In the genomic region with DNA sequence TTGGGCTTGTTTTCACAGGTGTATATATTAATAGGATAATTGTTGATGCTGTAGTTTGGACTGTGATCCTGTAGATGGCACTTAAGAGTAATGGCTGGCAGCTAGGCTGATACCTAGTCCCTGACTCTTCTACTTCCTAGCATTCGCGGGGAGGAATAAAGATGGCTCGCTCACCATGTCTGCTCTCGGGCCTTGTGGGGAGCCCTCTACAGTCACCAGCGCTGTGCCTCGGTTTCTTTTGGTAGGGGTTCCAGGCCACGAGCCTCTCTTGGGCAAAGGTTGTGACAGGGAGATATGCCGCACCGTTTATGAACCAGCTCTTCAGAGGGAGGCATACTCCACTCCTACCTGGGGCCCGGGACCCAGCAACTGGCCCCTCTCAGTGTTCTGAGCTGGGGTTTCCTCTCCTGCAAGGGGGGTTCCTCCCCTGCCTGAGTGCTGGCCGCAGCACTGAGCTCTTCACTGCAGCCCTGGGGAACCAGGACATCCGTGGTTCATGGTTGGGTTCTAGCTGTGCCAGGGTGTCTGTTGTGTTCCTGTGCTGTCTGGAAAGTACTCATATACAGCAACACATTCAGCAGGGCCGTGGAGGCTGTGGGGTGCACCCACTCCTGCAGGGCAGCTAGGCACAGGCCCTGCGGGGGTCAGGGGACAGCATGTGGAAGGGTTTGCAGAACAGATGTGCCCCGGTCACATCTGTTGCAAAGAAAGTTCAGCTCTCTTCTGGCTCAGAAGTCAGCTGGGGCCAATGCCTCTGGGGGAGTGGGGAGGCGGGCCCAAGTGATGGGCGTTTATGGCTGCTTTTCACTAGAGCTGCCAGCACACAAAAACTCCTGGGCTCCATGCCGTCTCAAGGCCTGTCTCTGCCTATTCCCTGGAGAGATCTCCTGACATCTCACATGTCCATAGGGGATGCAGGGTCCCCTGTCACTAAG, we compare ENCODE assay signal across 7 cellular contexts.
DNase-seq lines count a peak whose midpoint lies in the region; ATAC-seq, FAIRE-seq and TF ChIP-seq lines count a peak whose summit lies in the region.

No MANE protein-coding gene starts in this region.

- peak; percentile 56 for TF ChIP-seq CTCF in HepG2 (CRISPR knock-in tag; IDR thresholded peaks at IDR 0.05)

- peak overlapping the region; percentile 38 to 58 (median 44); a peak in 5 of 6 replicates for H3K4me3 ChIP-seq in HepG2 (replicated peaks in 1 of 3; ENCODE audit: insufficient read depth in 1 of 3, low read depth in 2 of 3, low read length in 3 of 3)

- no TSS peak for BruUV-seq in HepG2 (replicated peaks; lab: Mats Ljungman, UMichigan)

- TF ChIP-seq EP300 in HepG2 (IDR thresholded peaks at IDR 0.05; ENCODE audit: low read depth in 2 of 2, low read length in 2 of 2): no peak
- no peak for TF ChIP-seq EP300 in HepG2 (CRISPR knock-in tag; IDR thresholded peaks at IDR 0.05; ENCODE audit: borderline replicate concordance)

- no peaks in the 10 kb centered on the region for H4K20me1 ChIP-seq in HepG2 (ENCODE audit: insufficient read depth, low read length)

- intact Hi-C loops in HepG2 (cut with micrococcal nuclease; ENCODE audit: unreplicated experiment): loop anchor here (2.0 kb wide), 1 partner anchor 16 kb away; no protein-coding TSS in a partner anchor

- in situ Hi-C loops in HepG2 (cut with HindIII; ENCODE audit: extremely low pct_ligation_motif_present, low pct_unique_long_range_greater_than_20kb): no loop called here

- peak overlapping the region; percentile 74 for H3K4me2 ChIP-seq in HepG2 (ENCODE audit: low read depth, low read length)

- ATAC-seq in GM18511 (IDR thresholded peaks at IDR 0.05; ENCODE audit: unreplicated experiment): peak; percentile 76
- peak; percentile 80 for ATAC-seq in HG02798 (IDR thresholded peaks at IDR 0.05; ENCODE audit: poor library complexity, unreplicated experiment)
- ATAC-seq in HepG2: peak; percentile 98
- ATAC-seq in HG02588 (IDR thresholded peaks at IDR 0.05; ENCODE audit: unreplicated experiment): no peak

- no peak overlapping the region for H3K9ac ChIP-seq in HepG2 (ENCODE audit: insufficient read depth, low read depth, low read length)

- DNase-seq in OCI-M1 (lab: John Stamatoyannopoulos, UW) (peak; percentile 33), HepG2 (ENCODE audit: low spot score) (peak; percentile 28), NCI-H345 treated with DMSO at 0.1 percent for 48 hours (lab: John Stamatoyannopoulos, UW; ENCODE audit: unreplicated experiment) (no peak), mesenteric fat pad (ENCODE audit: low spot score) (no peak)

- no peaks in the 10 kb centered on the region for H3K36me3 ChIP-seq in HepG2 (replicated peaks in 1 of 2; ENCODE audit: control insufficient read depth in 1 of 2, insufficient read depth in 2 of 2, low read length in 2 of 2)

- H3K27ac ChIP-seq in HepG2 (ENCODE audit: extremely low read length, insufficient read depth, low read length): no peak overlapping the region

- FAIRE-seq in HepG2 (lab: Jason Lieb, UNC): no peak

- POLR2A ChIA-PET in HepG2 (lab: Yijun Ruan, JAX): no interaction called here

- TF ChIP-seq RAD21 in HepG2 (CRISPR knock-in tag; IDR thresholded peaks at IDR 0.05): no peak

- H3K9me3 ChIP-seq in HepG2 (ENCODE audit: low read length): no peaks in the 10 kb centered on the region

- H2AFZ ChIP-seq in HepG2 (ENCODE audit: low read length): peak overlapping the region; percentile 60

- no peak for TF ChIP-seq POLR2A in HepG2 (IDR thresholded peaks at IDR 0.05; ENCODE audit: insufficient read depth in 1 of 2, low read depth in 2 of 2, low read length in 2 of 2)

- CTCF ChIA-PET in HepG2 (lab: Yijun Ruan, JAX; ENCODE audit: low intra/inter-chr PET ratio, low total read pairs): interaction anchor here (1.5 to 1.7 kb wide), 2 partner anchors 14 to 17 kb away, joined by 3 to 8 read pairs; no protein-coding TSS in a partner anchor

- WGBS in HepG2 (ENCODE audit: low lambda C conversion rate): 33% methylated on average over 3 of the region's 18 CpGs

- H3K27me3 ChIP-seq in HepG2 (ENCODE audit: control insufficient read depth in 1 of 2, insufficient read depth in 2 of 2, low read length in 2 of 2): no peaks in the 10 kb centered on the region

- no peaks in the 10 kb centered on the region for H3K79me2 ChIP-seq in HepG2 (ENCODE audit: insufficient read depth, low read length)

- 0 out of 2 replicates have a peak, but pooled peaks cover 5% of the 10 kb centered on the region for H3K4me1 ChIP-seq in HepG2 (ENCODE audit: insufficient read depth, low read length)

TF ChIP-seq in HepG2, 621 proteins besides CTCF, POLR2A, EP300 and RAD21 (continues in another document):
- TF ChIP-seq NFKBIZ (CRISPR knock-in tag; IDR thresholded peaks at IDR 0.05) (no peak), BRCA1 (CRISPR knock-in tag; IDR thresholded peaks at IDR 0.05) (no peak), ZSCAN9 (CRISPR knock-in tag; IDR thresholded peaks at IDR 0.05; ENCODE audit: borderline replicate concordance) (no peak), SMAD3 (CRISPR knock-in tag; IDR thresholded peaks at IDR 0.05) (0 out of 2 replicates have a peak, but pooled peaks have one; percentile 27), ZNF83 (CRISPR knock-in tag; IDR thresholded peaks at IDR 0.05; ENCODE audit: borderline replicate concordance) (no peak), FOXK1 (CRISPR knock-in tag; IDR thresholded peaks at IDR 0.05; ENCODE audit: borderline replicate concordance, low read depth) (no peak), FOXM1 (CRISPR knock-in tag; IDR thresholded peaks at IDR 0.05) (no peak), KAT7 (CRISPR knock-in tag; IDR thresholded peaks at IDR 0.05; ENCODE audit: borderline replicate concordance) (no peak), ZNF782 (CRISPR knock-in tag; IDR thresholded peaks at IDR 0.05; ENCODE audit: borderline replicate concordance) (no peak), ZNF619 (CRISPR knock-in tag; IDR thresholded peaks at IDR 0.05) (no peak), PAX8 (CRISPR knock-in tag; IDR thresholded peaks at IDR 0.05; ENCODE audit: borderline replicate concordance) (no peak), STAG1 (CRISPR knock-in tag; IDR thresholded peaks at IDR 0.05) (peak; percentile 33; the same call in 1 of the 2 replicates)
- TF ChIP-seq, protein P1, sequence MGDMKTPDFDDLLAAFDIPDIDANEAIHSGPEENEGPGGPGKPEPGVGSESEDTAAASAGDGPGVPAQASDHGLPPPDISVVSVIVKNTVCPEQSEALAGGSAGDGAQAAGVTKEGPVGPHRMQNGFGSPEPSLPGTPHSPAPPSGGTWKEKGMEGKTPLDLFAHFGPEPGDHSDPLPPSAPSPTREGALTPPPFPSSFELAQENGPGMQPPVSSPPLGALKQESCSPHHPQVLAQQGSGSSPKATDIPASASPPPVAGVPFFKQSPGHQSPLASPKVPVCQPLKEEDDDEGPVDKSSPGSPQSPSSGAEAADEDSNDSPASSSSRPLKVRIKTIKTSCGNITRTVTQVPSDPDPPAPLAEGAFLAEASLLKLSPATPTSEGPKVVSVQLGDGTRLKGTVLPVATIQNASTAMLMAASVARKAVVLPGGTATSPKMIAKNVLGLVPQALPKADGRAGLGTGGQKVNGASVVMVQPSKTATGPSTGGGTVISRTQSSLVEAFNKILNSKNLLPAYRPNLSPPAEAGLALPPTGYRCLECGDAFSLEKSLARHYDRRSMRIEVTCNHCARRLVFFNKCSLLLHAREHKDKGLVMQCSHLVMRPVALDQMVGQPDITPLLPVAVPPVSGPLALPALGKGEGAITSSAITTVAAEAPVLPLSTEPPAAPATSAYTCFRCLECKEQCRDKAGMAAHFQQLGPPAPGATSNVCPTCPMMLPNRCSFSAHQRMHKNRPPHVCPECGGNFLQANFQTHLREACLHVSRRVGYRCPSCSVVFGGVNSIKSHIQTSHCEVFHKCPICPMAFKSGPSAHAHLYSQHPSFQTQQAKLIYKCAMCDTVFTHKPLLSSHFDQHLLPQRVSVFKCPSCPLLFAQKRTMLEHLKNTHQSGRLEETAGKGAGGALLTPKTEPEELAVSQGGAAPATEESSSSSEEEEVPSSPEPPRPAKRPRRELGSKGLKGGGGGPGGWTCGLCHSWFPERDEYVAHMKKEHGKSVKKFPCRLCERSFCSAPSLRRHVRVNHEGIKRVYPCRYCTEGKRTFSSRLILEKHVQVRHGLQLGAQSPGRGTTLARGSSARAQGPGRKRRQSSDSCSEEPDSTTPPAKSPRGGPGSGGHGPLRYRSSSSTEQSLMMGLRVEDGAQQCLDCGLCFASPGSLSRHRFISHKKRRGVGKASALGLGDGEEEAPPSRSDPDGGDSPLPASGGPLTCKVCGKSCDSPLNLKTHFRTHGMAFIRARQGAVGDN (CRISPR knock-in tag; IDR thresholded peaks at IDR 0.05): peak; percentile 32; the same call in 1 of the 2 replicates
- TF ChIP-seq, protein P2, sequence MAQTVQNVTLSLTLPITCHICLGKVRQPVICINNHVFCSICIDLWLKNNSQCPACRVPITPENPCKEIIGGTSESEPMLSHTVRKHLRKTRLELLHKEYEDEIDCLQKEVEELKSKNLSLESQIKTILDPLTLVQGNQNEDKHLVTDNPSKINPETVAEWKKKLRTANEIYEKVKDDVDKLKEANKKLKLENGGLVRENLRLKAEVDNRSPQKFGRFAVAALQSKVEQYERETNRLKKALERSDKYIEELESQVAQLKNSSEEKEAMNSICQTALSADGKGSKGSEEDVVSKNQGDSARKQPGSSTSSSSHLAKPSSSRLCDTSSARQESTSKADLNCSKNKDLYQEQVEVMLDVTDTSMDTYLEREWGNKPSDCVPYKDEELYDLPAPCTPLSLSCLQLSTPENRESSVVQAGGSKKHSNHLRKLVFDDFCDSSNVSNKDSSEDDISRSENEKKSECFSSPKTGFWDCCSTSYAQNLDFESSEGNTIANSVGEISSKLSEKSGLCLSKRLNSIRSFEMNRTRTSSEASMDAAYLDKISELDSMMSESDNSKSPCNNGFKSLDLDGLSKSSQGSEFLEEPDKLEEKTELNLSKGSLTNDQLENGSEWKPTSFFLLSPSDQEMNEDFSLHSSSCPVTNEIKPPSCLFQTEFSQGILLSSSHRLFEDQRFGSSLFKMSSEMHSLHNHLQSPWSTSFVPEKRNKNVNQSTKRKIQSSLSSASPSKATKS (CRISPR knock-in tag; IDR thresholded peaks at IDR 0.05): no peak

Comparison
In these comparisons a context has a peak if more than half of its experiments do, and no peak if none do; other contexts are left out.
1. DNase-seq: peak in OCI-M1 (single experiment) and HepG2 (single experiment); none in NCI-H345 treated with DMSO at 0.1 percent for 48 hours (single experiment) and mesenteric fat pad (single experiment).